In the genomic region with DNA sequence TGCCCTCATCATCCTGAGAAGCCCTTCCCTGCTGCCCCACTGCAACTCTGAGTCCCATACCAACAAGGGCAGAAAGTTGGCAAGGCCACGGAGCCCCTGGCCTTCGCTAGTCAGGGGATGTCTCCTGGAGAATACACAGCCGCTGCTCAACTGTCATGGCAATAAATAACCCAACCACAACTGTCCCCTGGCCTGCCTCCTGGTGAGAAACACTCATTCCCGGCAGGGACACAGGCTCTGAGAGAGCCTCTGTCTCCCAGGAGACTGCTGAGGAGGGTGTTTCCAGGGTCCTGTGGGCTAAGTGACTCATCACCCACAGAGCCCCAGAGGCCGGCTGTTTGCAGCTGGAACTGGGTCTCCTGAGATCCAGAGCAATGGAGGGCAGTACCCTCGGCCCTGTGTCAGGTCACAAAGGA, we compare ENCODE assay signal across 1 cellular context.
A peak's percentile ranks its signal among the peaks of the same experiment; 100 is the strongest.
TF ChIP-seq lines count a peak whose summit lies in the region.

No MANE protein-coding gene starts in this region.

TF ChIP-seq in GM12878, 131 proteins besides CTCF, POLR2A, EP300 and RAD21 (continued from another document):
- TF ChIP-seq IRF4 (IDR thresholded peaks at IDR 0.05; ENCODE audit: low read depth, low read length) = no peak
- no peak for TF ChIP-seq CHD4 (IDR thresholded peaks at IDR 0.05)
- peak; percentile 27; the same call in 1 of the 2 replicates for TF ChIP-seq MYB (IDR thresholded peaks at IDR 0.05; ENCODE audit: borderline replicate concordance, low read depth, low read length)
- no peak for TF ChIP-seq HCFC1 (IDR thresholded peaks at IDR 0.05; ENCODE audit: low read length)
- TF ChIP-seq, protein P1, sequence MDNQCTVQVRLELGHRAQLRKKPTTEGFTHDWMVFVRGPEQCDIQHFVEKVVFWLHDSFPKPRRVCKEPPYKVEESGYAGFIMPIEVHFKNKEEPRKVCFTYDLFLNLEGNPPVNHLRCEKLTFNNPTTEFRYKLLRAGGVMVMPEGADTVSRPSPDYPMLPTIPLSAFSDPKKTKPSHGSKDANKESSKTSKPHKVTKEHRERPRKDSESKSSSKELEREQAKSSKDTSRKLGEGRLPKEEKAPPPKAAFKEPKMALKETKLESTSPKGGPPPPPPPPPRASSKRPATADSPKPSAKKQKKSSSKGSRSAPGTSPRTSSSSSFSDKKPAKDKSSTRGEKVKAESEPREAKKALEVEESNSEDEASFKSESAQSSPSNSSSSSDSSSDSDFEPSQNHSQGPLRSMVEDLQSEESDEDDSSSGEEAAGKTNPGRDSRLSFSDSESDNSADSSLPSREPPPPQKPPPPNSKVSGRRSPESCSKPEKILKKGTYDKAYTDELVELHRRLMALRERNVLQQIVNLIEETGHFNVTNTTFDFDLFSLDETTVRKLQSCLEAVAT (IDR thresholded peaks at IDR 0.05) = no peak
- no peak for TF ChIP-seq FOXK2 (IDR thresholded peaks at IDR 0.05)
- no peak for TF ChIP-seq CBFB (IDR thresholded peaks at IDR 0.05; ENCODE audit: low read depth)
- no peak for TF ChIP-seq CREB1 (IDR thresholded peaks at IDR 0.05; ENCODE audit: low read depth)
- TF ChIP-seq, protein P2, sequence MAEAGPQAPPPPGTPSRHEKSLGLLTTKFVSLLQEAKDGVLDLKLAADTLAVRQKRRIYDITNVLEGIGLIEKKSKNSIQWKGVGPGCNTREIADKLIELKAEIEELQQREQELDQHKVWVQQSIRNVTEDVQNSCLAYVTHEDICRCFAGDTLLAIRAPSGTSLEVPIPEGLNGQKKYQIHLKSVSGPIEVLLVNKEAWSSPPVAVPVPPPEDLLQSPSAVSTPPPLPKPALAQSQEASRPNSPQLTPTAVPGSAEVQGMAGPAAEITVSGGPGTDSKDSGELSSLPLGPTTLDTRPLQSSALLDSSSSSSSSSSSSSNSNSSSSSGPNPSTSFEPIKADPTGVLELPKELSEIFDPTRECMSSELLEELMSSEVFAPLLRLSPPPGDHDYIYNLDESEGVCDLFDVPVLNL (IDR thresholded peaks at IDR 0.05; ENCODE audit: low read depth, low read length) = no peak
- no peak for TF ChIP-seq NBN (IDR thresholded peaks at IDR 0.05)
- TF ChIP-seq STAT1 (conservative IDR thresholded peaks at IDR 0.05) = no peak
- no peak for TF ChIP-seq EGR1 (IDR thresholded peaks at IDR 0.05; ENCODE audit: borderline replicate concordance in 1 of 2, low read depth in 2 of 2, low read length in 2 of 2)
